ENCODE assay signal across 8 cellular contexts in the genomic region with DNA sequence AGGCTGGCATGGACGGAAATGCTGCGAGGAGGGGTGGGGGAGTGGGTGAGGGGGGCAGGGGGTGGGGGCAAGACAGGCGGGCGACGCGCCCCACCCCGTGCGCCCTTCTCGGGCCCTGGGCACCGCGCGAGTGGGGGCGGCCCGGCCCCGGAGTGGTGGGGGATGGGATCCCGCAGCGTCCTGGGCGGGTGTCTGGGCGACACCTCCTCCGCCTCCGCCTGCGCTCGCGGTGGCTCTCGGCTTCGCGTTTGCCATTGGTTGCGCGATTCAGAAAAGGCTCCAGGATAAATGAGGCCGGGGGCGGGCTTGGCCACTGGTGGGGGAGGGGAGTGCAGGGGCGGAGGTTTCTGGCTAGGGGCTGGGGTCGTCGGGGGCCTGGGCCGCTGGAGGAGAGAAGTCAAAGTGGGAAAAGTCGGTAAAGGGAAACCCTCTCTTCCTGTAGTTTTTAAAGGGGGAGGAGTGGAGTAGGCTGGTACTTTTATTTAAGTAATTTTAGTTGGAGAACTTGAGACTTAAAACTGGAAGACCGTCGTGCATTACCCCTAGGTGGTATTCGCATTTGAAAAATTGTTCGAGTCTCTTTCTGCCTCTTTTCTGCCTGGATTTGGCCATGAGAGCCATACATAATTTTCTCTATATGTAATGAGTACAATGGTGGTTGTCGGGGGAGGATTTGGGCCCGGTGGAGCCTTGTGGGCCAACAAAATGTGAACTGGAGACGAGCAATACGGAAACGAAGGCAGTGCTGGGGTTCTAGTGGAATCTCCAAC. TPM values are rescaled to one million over a fixed set of nuclear protein-coding genes. Genes with fewer than 3 reads are reported as not detected.
DNase-seq lines count a peak whose midpoint lies in the region; FAIRE-seq and TF ChIP-seq lines count a peak whose summit lies in the region.

No MANE protein-coding gene starts in this region.

- DNase-seq in COLO668 (lab: John Stamatoyannopoulos, UW; ENCODE audit: unreplicated experiment) (peak; percentile 97), GM19239 (ENCODE audit: insufficient read length, low spot score) (peak; percentile 50), Peyer's patch (peak in 1 of 3 donors; percentile 59), mammary epithelial cell (peak; percentile 46), mesothelial cell of epicardium (ENCODE audit: low spot score in 2 of 2, unreplicated experiment in 2 of 2) (peak; percentile 74 to 85), SKM-1 (lab: John Stamatoyannopoulos, UW; ENCODE audit: unreplicated experiment) (no peak), NCI-H2107 treated with DMSO at 0.1 percent for 48 hours (lab: John Stamatoyannopoulos, UW; ENCODE audit: unreplicated experiment) (no peak)

- H3K27ac Mint-ChIP-seq in mesothelial cell of epicardium, result peak overlapping the region; percentile 100

- no peak overlapping the region for H3K27ac ChIP-seq in Peyer's patch
- no peak overlapping the region for H3K27ac ChIP-seq in mammary epithelial cell (ENCODE audit: insufficient read depth, low read depth, low read length)

- H3K79me2 ChIP-seq in mammary epithelial cell (ENCODE audit: insufficient read depth, low read length), result no peaks in the 10 kb centered on the region

- no peak for TF ChIP-seq CTCF in Peyer's patch (IDR thresholded peaks at IDR 0.05)
- no peak for TF ChIP-seq CTCF in mammary epithelial cell (conservative IDR thresholded peaks at IDR 0.05 in 1 of 2, IDR thresholded peaks at IDR 0.05 in 1 of 2; ENCODE audit: extremely low read depth in 1 of 2, insufficient read depth in 1 of 2, low read depth in 1 of 2, low read length in 2 of 2)
- no peak for TF ChIP-seq CTCF in mesothelial cell of epicardium (IDR thresholded peaks at IDR 0.05; ENCODE audit: unreplicated experiment)

- dilution Hi-C loops in mammary epithelial cell (cut with HindIII; ENCODE audit: low sequenced_read_pairs), result no loop called here

- WGBS in mammary epithelial cell (ENCODE audit: low coverage, missing lambda C conversion rate), result 63% methylated on average over 12 of the region's 45 CpGs

- peak; percentile 37 for FAIRE-seq in GM19239 (lab: Jason Lieb, UNC)

- CTCF ChIA-PET in mammary epithelial cell (lab: Charles Lee; ENCODE audit: low non-redundant PET), result no interaction called here

- no peaks in the 10 kb centered on the region for H3K9me3 Mint-ChIP-seq in mesothelial cell of epicardium

- H3K36me3 ChIP-seq in Peyer's patch, result no peaks in the 10 kb centered on the region
- H3K36me3 ChIP-seq in mammary epithelial cell (ENCODE audit: insufficient read depth, low read length), result no peaks in the 10 kb centered on the region

- no peak for TF ChIP-seq EP300 in Ishikawa (IDR thresholded peaks at IDR 0.05; ENCODE audit: borderline replicate concordance)

- H4K20me1 ChIP-seq in mammary epithelial cell (ENCODE audit: insufficient read depth, low read length), result no peaks in the 10 kb centered on the region

- peaks cover 39% of the 10 kb centered on the region for H3K4me1 Mint-ChIP-seq in mesothelial cell of epicardium

- peak overlapping the region in 3 of 4 donors; percentile 20 to 45 (median 40) for H3K4me3 ChIP-seq in Peyer's patch
- peak overlapping the region in 2 of 3 experiments; percentile 45 to 48 for H3K4me3 ChIP-seq in mammary epithelial cell (replicated peaks in 1 of 3; ENCODE audit: insufficient read depth in 1 of 3, low read depth in 2 of 3, low read length in 3 of 3)

- H3K9me3 ChIP-seq in Peyer's patch, result peaks cover 0 to 9% (median 0%) of the 10 kb centered on the region in 4 donors
- no peaks in the 10 kb centered on the region for H3K9me3 ChIP-seq in mammary epithelial cell (replicated peaks; ENCODE audit: insufficient read depth, low read length)

- no TSS peak for BruUV-seq in mammary epithelial cell (replicated peaks; lab: Mats Ljungman, UMichigan)

- H3K4me1 ChIP-seq in Peyer's patch (peaks cover 10 to 59% (median 36%) of the 10 kb centered on the region in 4 donors), mammary epithelial cell (ENCODE audit: insufficient read depth, low read length) (peaks cover 30% of the 10 kb centered on the region)

- no peak; the same call in 1 of the 2 replicates for TF ChIP-seq RAD21 in Ishikawa (IDR thresholded peaks at IDR 0.05; ENCODE audit: low read depth)

- H2AFZ ChIP-seq in mammary epithelial cell (ENCODE audit: low read depth, low read length), result peak overlapping the region; percentile 23

- H3K27me3 ChIP-seq in Peyer's patch (peaks cover 4 to 79% of the 10 kb centered on the region in 2 donors), mammary epithelial cell (ENCODE audit: insufficient read depth, low read length) (peaks cover 46% of the 10 kb centered on the region)

- peak overlapping the region; percentile 94 for H3K4me3 Mint-ChIP-seq in mesothelial cell of epicardium

- intact Hi-C loops in mammary epithelial cell (cut with micrococcal nuclease), result loop anchor here (10.0 kb wide), 1 partner anchor 286 kb away; a partner anchor contains a TSS

- H3K36me3 Mint-ChIP-seq in mesothelial cell of epicardium, result no peaks in the 10 kb centered on the region

- H3K27me3 Mint-ChIP-seq in mesothelial cell of epicardium (ENCODE audit: low read depth), result no peaks in the 10 kb centered on the region

- in situ Hi-C loops in mammary epithelial cell (cut with MboI; ENCODE audit: low sequenced_read_pairs in 2 of 2), result loop anchor here in 1 of 2 donors (10.0 kb wide), 1 partner anchor 196 kb away; no protein-coding TSS in a partner anchor

- peak overlapping the region; percentile 79 for H3K4me2 ChIP-seq in mammary epithelial cell (ENCODE audit: insufficient read depth, low read depth, low read length)

- no peak for TF ChIP-seq POLR2A in Peyer's patch (IDR thresholded peaks at IDR 0.05)

- no peak overlapping the region for H3K9ac ChIP-seq in mammary epithelial cell (ENCODE audit: insufficient read depth, low read length)

TF ChIP-seq in Ishikawa, 13 proteins besides CTCF, POLR2A, EP300 and RAD21:
- TF ChIP-seq FOXM1 (IDR thresholded peaks at IDR 0.05; ENCODE audit: borderline replicate concordance, low read depth) (no peak), TCF12 (IDR thresholded peaks at IDR 0.05; ENCODE audit: low read depth) (no peak), NFIC (IDR thresholded peaks at IDR 0.05) (no peak), CREB1 (IDR thresholded peaks at IDR 0.05; ENCODE audit: low read depth) (no peak), CEBPB (IDR thresholded peaks at IDR 0.05) (no peak), TAF1 (IDR thresholded peaks at IDR 0.05; ENCODE audit: low read depth) (no peak), EGR1 (IDR thresholded peaks at IDR 0.05) (peak; percentile 89), YY1 (IDR thresholded peaks at IDR 0.05; ENCODE audit: low read depth) (no peak), TEAD4 (IDR thresholded peaks at IDR 0.05) (no peak), ZBTB7A (IDR thresholded peaks at IDR 0.05; ENCODE audit: low read depth) (peak; percentile 88)
- TF ChIP-seq, protein P1, sequence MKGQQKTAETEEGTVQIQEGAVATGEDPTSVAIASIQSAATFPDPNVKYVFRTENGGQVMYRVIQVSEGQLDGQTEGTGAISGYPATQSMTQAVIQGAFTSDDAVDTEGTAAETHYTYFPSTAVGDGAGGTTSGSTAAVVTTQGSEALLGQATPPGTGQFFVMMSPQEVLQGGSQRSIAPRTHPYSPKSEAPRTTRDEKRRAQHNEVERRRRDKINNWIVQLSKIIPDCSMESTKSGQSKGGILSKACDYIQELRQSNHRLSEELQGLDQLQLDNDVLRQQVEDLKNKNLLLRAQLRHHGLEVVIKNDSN (IDR thresholded peaks at IDR 0.05), result no peak
- TF ChIP-seq, protein P2, sequence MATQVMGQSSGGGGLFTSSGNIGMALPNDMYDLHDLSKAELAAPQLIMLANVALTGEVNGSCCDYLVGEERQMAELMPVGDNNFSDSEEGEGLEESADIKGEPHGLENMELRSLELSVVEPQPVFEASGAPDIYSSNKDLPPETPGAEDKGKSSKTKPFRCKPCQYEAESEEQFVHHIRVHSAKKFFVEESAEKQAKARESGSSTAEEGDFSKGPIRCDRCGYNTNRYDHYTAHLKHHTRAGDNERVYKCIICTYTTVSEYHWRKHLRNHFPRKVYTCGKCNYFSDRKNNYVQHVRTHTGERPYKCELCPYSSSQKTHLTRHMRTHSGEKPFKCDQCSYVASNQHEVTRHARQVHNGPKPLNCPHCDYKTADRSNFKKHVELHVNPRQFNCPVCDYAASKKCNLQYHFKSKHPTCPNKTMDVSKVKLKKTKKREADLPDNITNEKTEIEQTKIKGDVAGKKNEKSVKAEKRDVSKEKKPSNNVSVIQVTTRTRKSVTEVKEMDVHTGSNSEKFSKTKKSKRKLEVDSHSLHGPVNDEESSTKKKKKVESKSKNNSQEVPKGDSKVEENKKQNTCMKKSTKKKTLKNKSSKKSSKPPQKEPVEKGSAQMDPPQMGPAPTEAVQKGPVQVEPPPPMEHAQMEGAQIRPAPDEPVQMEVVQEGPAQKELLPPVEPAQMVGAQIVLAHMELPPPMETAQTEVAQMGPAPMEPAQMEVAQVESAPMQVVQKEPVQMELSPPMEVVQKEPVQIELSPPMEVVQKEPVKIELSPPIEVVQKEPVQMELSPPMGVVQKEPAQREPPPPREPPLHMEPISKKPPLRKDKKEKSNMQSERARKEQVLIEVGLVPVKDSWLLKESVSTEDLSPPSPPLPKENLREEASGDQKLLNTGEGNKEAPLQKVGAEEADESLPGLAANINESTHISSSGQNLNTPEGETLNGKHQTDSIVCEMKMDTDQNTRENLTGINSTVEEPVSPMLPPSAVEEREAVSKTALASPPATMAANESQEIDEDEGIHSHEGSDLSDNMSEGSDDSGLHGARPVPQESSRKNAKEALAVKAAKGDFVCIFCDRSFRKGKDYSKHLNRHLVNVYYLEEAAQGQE (IDR thresholded peaks at IDR 0.05; ENCODE audit: low read depth), result no peak
- TF ChIP-seq, protein P3, sequence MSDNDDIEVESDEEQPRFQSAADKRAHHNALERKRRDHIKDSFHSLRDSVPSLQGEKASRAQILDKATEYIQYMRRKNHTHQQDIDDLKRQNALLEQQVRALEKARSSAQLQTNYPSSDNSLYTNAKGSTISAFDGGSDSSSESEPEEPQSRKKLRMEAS (IDR thresholded peaks at IDR 0.05), result no peak

RNA-seq across cellular contexts. Expression of a gene that starts 1.0 kb away (rescaled TPM):
- total RNA-seq in Peyer's patch (1 to 10 TPM in 1 of 4 donors, not detected in 3; 1.1 TPM), mammary epithelial cell (10 to 100 TPM in 1 of 2 donors, 1 to 10 TPM in 1; 5.0 to 14.4 TPM), mesothelial cell of epicardium (84.3 to 91.3 TPM (median 89.1 TPM) in 3 replicates)
- 12.4 TPM for polyA plus RNA-seq in mammary epithelial cell
- polyA minus RNA-seq in mammary epithelial cell, result 28.1 TPM

Comparison
In these comparisons a context has a peak if more than half of its experiments do, and no peak if none do; other contexts are left out.
1. DNase-seq: peak in COLO668 (single experiment), GM19239 (single experiment), mammary epithelial cell (single experiment) and mesothelial cell of epicardium (2 of 2); none in SKM-1 (single experiment) and NCI-H2107 treated with DMSO at 0.1 percent for 48 hours (single experiment).